In genomic region chr13:59521549-59521948, GRCh38 we compare ENCODE assay signal across 35 cellular contexts.
"Had no signal": no experiment of that assay in that cellular context is flagged by ENCODE, and none has a peak within 500 bp of the region (broad histone marks: within the 10 kb centered on the region; RNA-seq: fewer than 3 reads in every experiment).

No MANE protein-coding gene starts in this region.

- H3K9me3 ChIP-seq: MG63 had no signal

- H3K4me3 ChIP-seq: MG63 had no signal

- H3K27me3 ChIP-seq: MG63 had no signal

- H3K36me3 ChIP-seq: MG63 had no signal

- DNase-seq: Karpas-422, Kasumi-1, MG63, MM.1S, MV-4-11, NCI-H1048, NCI-H1092, NCI-H1092 treated with DMSO at 0.1 percent for 48 hours, NCI-H1105, NCI-H1105 treated with DMSO at 0.1 percent for 48 hours, NCI-H1417, NCI-H1417 treated with DMSO at 0.1 percent for 48 hours, NCI-H1436, NCI-H1436 treated with DMSO at 0.1 percent for 48 hours, NCI-H146, NCI-H1694, NCI-H1694 treated with DMSO at 0.1 percent for 48 hours, NCI-H187, NCI-H187 treated with DMSO at 0.1 percent for 48 hours, NCI-H1930, NCI-H2029, NCI-H2029 treated with DMSO at 0.1 percent for 48 hours, NCI-H2081, NCI-H2081 treated with DMSO at 0.1 percent for 48 hours, NCI-H2107, NCI-H2171, NCI-H2171 treated with DMSO at 0.1 percent for 48 hours, NCI-H2227 treated with DMSO at 0.1 percent for 48 hours, NCI-H226, NCI-H345, NCI-H446, NCI-H446 treated with DMSO at 0.1 percent for 48 hours, NCI-H510A, NCI-H510A treated with DMSO at 0.1 percent for 48 hours, NCI-H524 had no signal
